18 cellular contexts compared by ENCODE assay signal in genomic region chr22:32583921-32584335, GRCh38.
DNase-seq lines count a peak whose midpoint lies in the region; ATAC-seq, FAIRE-seq and TF ChIP-seq lines count a peak whose summit lies in the region.
"Had no signal": no experiment of that assay in that cellular context is flagged by ENCODE, and none has a peak within 500 bp of the region (broad histone marks: within the 10 kb centered on the region; RNA-seq: fewer than 3 reads in every experiment).

No MANE protein-coding gene starts in this region.

- TF ChIP-seq CTCF in CD14-positive monocyte (IDR thresholded peaks at IDR 0.05), result no peak

- no peaks in the 10 kb centered on the region for H3K27me3 ChIP-seq in small intestine (ENCODE audit: control insufficient read depth in 2 of 2, insufficient read depth in 2 of 2, low read length in 2 of 2)
- H3K27me3 ChIP-seq: BLaER1 had no signal

- ATAC-seq in effector memory CD8-positive, alpha-beta T cell (replicated peaks), result no peak

- H3K4me1 Mint-ChIP-seq in CD14-positive monocyte, result no peaks in the 10 kb centered on the region
- H3K4me1 Mint-ChIP-seq in activated CD4-positive, alpha-beta T cell treated with anti-CD3 and anti-CD28 coated beads, Interleukin-2, amount 10 ng/mL, durations not matched to agents 24 days and 14 days, result no peaks in the 10 kb centered on the region
- H3K4me1 Mint-ChIP-seq in effector memory CD8-positive, alpha-beta T cell (ENCODE audit: low read depth in 2 of 2), result peaks cover 0 to 2% of the 10 kb centered on the region in 2 donors
- H3K4me1 Mint-ChIP-seq: activated CD4-positive, alpha-beta T cell treated with anti-CD3 and anti-CD28 coated beads, Interleukin-2, amount 10 ng/mL, durations not matched to agents 7 days and 5 days had no signal

- H3K4me3 Mint-ChIP-seq in CD14-positive monocyte, result no peak overlapping the region
- H3K4me3 Mint-ChIP-seq in activated CD4-positive, alpha-beta T cell treated with anti-CD3 and anti-CD28 coated beads, Interleukin-2, amount 10 ng/mL, durations not matched to agents 24 days and 14 days, result no peak overlapping the region
- H3K4me3 Mint-ChIP-seq in effector memory CD8-positive, alpha-beta T cell, result no peak overlapping the region
- H3K4me3 Mint-ChIP-seq: activated CD4-positive, alpha-beta T cell treated with anti-CD3 and anti-CD28 coated beads, Interleukin-2, amount 10 ng/mL, durations not matched to agents 7 days and 5 days; activated naive CD8-positive, alpha-beta T cell; stimulated activated naive CD8-positive, alpha-beta T cell treated with anti-CD3 and anti-CD28 coated beads, Interleukin-15, Interleukin-2, amounts not matched to agents 100 ng/mL and 50 ng/mL, for 24 hours; T-helper 2 cell treated with Interferon-gamma antibody and Interleukin-4, amounts not matched to agents 5 μg/mL and 100 μg/mL, for 36 hours had no signal

- H3K27ac Mint-ChIP-seq in CD14-positive monocyte, result no peak overlapping the region
- no peak overlapping the region for H3K27ac Mint-ChIP-seq in activated CD4-positive, alpha-beta T cell treated with anti-CD3 and anti-CD28 coated beads, Interleukin-2, amount 10 ng/mL, durations not matched to agents 24 days and 14 days
- no peak overlapping the region for H3K27ac Mint-ChIP-seq in effector memory CD8-positive, alpha-beta T cell
- H3K27ac Mint-ChIP-seq: activated CD4-positive, alpha-beta T cell treated with anti-CD3 and anti-CD28 coated beads, Interleukin-2, amount 10 ng/mL, durations not matched to agents 7 days and 5 days; activated naive CD8-positive, alpha-beta T cell; stimulated activated naive CD8-positive, alpha-beta T cell treated with anti-CD3 and anti-CD28 coated beads, Interleukin-15, Interleukin-2, amounts not matched to agents 100 ng/mL and 50 ng/mL, for 24 hours; T-helper 2 cell treated with Interferon-gamma antibody and Interleukin-4, amounts not matched to agents 5 μg/mL and 100 μg/mL, for 36 hours had no signal

- H3K36me3 Mint-ChIP-seq in CD14-positive monocyte, result no peaks in the 10 kb centered on the region
- H3K36me3 Mint-ChIP-seq in activated CD4-positive, alpha-beta T cell treated with anti-CD3 and anti-CD28 coated beads, Interleukin-2, amount 10 ng/mL, durations not matched to agents 24 days and 14 days (ENCODE audit: low read depth), result no peaks in the 10 kb centered on the region
- H3K36me3 Mint-ChIP-seq in effector memory CD8-positive, alpha-beta T cell (ENCODE audit: insufficient read depth), result no peaks in the 10 kb centered on the region
- H3K36me3 Mint-ChIP-seq: activated naive CD8-positive, alpha-beta T cell had no signal

- no peak overlapping the region for H3K27ac ChIP-seq in small intestine (ENCODE audit: low read depth in 1 of 2, low read length in 1 of 2)
- H3K27ac ChIP-seq: BLaER1, parathyroid adenoma had no signal

- DNase-seq in DMS153 treated with DMSO at 0.1 percent for 48 hours (lab: John Stamatoyannopoulos, UW; ENCODE audit: unreplicated experiment), result peak; percentile 58
- DNase-seq in SK-MEL-5 (ENCODE audit: low read depth, low spot score), result peak; percentile 27
- peak; percentile 91 for DNase-seq in fibroblast of the conjunctiva (ENCODE audit: low read depth)
- peak; percentile 6 for DNase-seq in small intestine
- no peak for DNase-seq in CD14-positive monocyte (ENCODE audit: low spot score)
- no peak for DNase-seq in activated CD4-positive, alpha-beta T cell treated with anti-CD3 and anti-CD28 coated beads, Interleukin-2, amount 10 ng/mL, durations not matched to agents 24 days and 14 days
- DNase-seq in T-helper 9 cell, result no peak
- no peak for DNase-seq in effector memory CD8-positive, alpha-beta T cell
- DNase-seq: activated CD4-positive, alpha-beta T cell treated with anti-CD3 and anti-CD28 coated beads, Interleukin-2, amount 10 ng/mL, durations not matched to agents 7 days and 5 days; DMS79 treated with DMSO at 0.1 percent for 48 hours; NCI-H2171; SIG-M5 had no signal

- no peaks in the 10 kb centered on the region for H3K36me3 ChIP-seq in small intestine (ENCODE audit: control insufficient read depth in 2 of 2, insufficient read depth in 2 of 2, low read length in 2 of 2)
- H3K36me3 ChIP-seq: BLaER1 had no signal

- H3K4me3 ChIP-seq in small intestine (ENCODE audit: low read depth in 1 of 2, low read length in 2 of 2), result no peak overlapping the region
- H3K4me3 ChIP-seq: BLaER1 had no signal

- WGBS in small intestine, 3 donors, result 26 to 58% (median 47%) methylated on average over 5 of the region's 5 CpGs

- H3K4me1 ChIP-seq in small intestine (ENCODE audit: control insufficient read depth in 2 of 2, insufficient read depth in 1 of 2, low read depth in 1 of 2, low read length in 1 of 2), result no peaks in the 10 kb centered on the region
- H3K4me1 ChIP-seq: BLaER1, parathyroid adenoma had no signal

- intact Hi-C loops in CD14-positive monocyte (cut with micrococcal nuclease), result no loop called here
- intact Hi-C loops in activated CD4-positive, alpha-beta T cell treated with anti-CD3 and anti-CD28 coated beads, Interleukin-2, amount 10 ng/mL, durations not matched to agents 24 days and 14 days (cut with micrococcal nuclease), result no loop called here

- FAIRE-seq in small intestine (lab: Jason Lieb, UNC), result no peak
- FAIRE-seq: endothelial cell of umbilical vein had no signal

- H3K9me3 ChIP-seq in small intestine (ENCODE audit: control insufficient read depth, low read depth), result no peaks in the 10 kb centered on the region

- peaks cover 0 to 14% (median 2%) of the 10 kb centered on the region in 7 donors for H3K9me3 Mint-ChIP-seq in CD14-positive monocyte
- H3K9me3 Mint-ChIP-seq in activated CD4-positive, alpha-beta T cell treated with anti-CD3 and anti-CD28 coated beads, Interleukin-2, amount 10 ng/mL, durations not matched to agents 24 days and 14 days, result no peaks in the 10 kb centered on the region
- no peaks in the 10 kb centered on the region for H3K9me3 Mint-ChIP-seq in effector memory CD8-positive, alpha-beta T cell
- H3K9me3 Mint-ChIP-seq: activated CD4-positive, alpha-beta T cell treated with anti-CD3 and anti-CD28 coated beads, Interleukin-2, amount 10 ng/mL, durations not matched to agents 7 days and 5 days; stimulated activated naive CD8-positive, alpha-beta T cell treated with anti-CD3 and anti-CD28 coated beads, Interleukin-15, Interleukin-2, amounts not matched to agents 100 ng/mL and 50 ng/mL, for 24 hours; T-helper 2 cell treated with Interferon-gamma antibody and Interleukin-4, amounts not matched to agents 5 μg/mL and 100 μg/mL, for 36 hours had no signal

- peaks cover 0 to 3% (median 2%) of the 10 kb centered on the region in 3 donors for H3K27me3 Mint-ChIP-seq in CD14-positive monocyte (ENCODE audit: low read depth in 3 of 3)
- H3K27me3 Mint-ChIP-seq in activated CD4-positive, alpha-beta T cell treated with anti-CD3 and anti-CD28 coated beads, Interleukin-2, amount 10 ng/mL, durations not matched to agents 24 days and 14 days, result no peaks in the 10 kb centered on the region
- H3K27me3 Mint-ChIP-seq in effector memory CD8-positive, alpha-beta T cell, result peaks cover 37 to 59% of the 10 kb centered on the region in 2 donors
- H3K27me3 Mint-ChIP-seq: activated CD4-positive, alpha-beta T cell treated with anti-CD3 and anti-CD28 coated beads, Interleukin-2, amount 10 ng/mL, durations not matched to agents 7 days and 5 days had no signal

- in situ Hi-C loops in SK-MEL-5 (cut with HindIII; ENCODE audit: low pct_unique_long_range_greater_than_20kb, low sequenced_read_pairs), result no loop called here

Comparison
In these comparisons a context has a peak if more than half of its experiments do, and no peak if none do; other contexts are left out.
1. DNase-seq: peak in DMS153 treated with DMSO at 0.1 percent for 48 hours (single experiment), SK-MEL-5 (single experiment), fibroblast of the conjunctiva (single experiment) and small intestine (single experiment); none in CD14-positive monocyte (single experiment), activated CD4-positive, alpha-beta T cell treated with anti-CD3 and anti-CD28 coated beads, Interleukin-2, amount 10 ng/mL, durations not matched to agents 24 days and 14 days (single experiment), T-helper 9 cell (single experiment) and effector memory CD8-positive, alpha-beta T cell (0 of 3).